In the genomic region with DNA sequence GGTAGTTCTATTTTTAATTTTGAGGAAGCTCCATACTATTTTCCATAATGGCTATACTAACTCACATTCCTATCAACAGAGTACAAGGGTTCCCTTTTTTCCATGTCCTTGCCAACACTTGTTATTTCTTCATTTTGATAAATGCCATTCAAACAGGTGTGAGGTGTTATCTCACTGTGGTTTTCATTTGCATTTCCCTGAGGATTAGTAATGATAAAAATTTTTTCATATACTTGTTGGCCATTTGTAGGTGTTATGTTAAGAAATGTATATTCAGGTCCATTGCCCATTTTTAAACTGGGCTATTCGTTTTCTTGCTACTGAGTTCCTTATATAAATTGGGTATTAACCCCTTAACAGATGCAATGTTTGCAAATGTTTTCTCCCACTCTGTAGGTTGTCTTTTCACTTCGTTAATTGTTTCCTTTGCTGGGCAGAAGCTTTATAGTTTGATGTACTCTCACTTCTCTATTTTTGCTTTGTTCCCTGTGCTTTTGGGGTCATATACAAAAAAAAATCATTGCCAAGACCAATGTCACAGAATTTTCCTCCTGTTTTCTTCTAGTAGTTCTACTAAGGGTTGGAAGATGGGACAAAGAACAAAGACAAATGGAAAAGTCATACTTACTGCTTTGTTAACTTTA, we compare ENCODE assay signal across 20 cellular contexts. TPM values are rescaled to one million over a fixed set of nuclear protein-coding genes. Genes with fewer than 3 reads are reported as not detected.
DNase-seq lines count a peak whose midpoint lies in the region; ATAC-seq, FAIRE-seq and TF ChIP-seq lines count a peak whose summit lies in the region.
"Had no signal": no experiment of that assay in that cellular context is flagged by ENCODE, and none has a peak within 500 bp of the region (broad histone marks: within the 10 kb centered on the region; RNA-seq: fewer than 3 reads in every experiment).

No MANE protein-coding gene starts in this region.

- H3K4me1 Mint-ChIP-seq in activated B cell treated with CpG ODN at 0.5 μM for 24 hours, result peaks cover 24% of the 10 kb centered on the region

- H3K36me3 ChIP-seq in DOHH2 (ENCODE audit: control insufficient read depth, low read length), result peaks cover 39% of the 10 kb centered on the region
- no peaks in the 10 kb centered on the region for H3K36me3 ChIP-seq in mesendoderm (ENCODE audit: control insufficient read depth, insufficient read depth, low read length)

- peak; percentile 66 for FAIRE-seq in GM18507 (lab: Jason Lieb, UNC)
- FAIRE-seq: H1 had no signal

- ATAC-seq in activated B cell treated with CpG ODN at 0.5 μM for 24 hours (ENCODE audit: low read depth), result peak; percentile 65

- H3K9me2 ChIP-seq in DOHH2 (replicated peaks; ENCODE audit: control insufficient read depth, low read length), result no peaks in the 10 kb centered on the region

- CTCF ChIA-PET in activated B cell treated with CpG ODN at 0.5 μM for 24 hours (lab: Charles Lee), result no interaction called here

- H3K9me3 Mint-ChIP-seq in activated B cell treated with CpG ODN at 0.5 μM for 24 hours, result no peaks in the 10 kb centered on the region
- H3K9me3 Mint-ChIP-seq: CD4-positive, alpha-beta memory T cell had no signal

- H3K4me3 ChIP-seq in DOHH2 (ENCODE audit: low read length) (peak overlapping the region; percentile 25; the same call in 1 of the 2 replicates), mesendoderm (ENCODE audit: low read length) (no peak overlapping the region)
- H3K4me3 ChIP-seq: MG63 had no signal

- no peak overlapping the region for H2AK5ac ChIP-seq in mesendoderm (ENCODE audit: low read length)

- H3K18ac ChIP-seq in mesendoderm (ENCODE audit: low read length), result no peak overlapping the region

- no peak overlapping the region for H3K9ac ChIP-seq in mesendoderm (ENCODE audit: low read length)
- H3K9ac ChIP-seq: KMS-11 had no signal

- H4K5ac ChIP-seq in mesendoderm (ENCODE audit: low read length), result no peak overlapping the region

- H3K27me3 Mint-ChIP-seq in activated B cell treated with CpG ODN at 0.5 μM for 24 hours, result no peaks in the 10 kb centered on the region
- H3K27me3 Mint-ChIP-seq: CD4-positive, alpha-beta memory T cell had no signal

- no peak overlapping the region for H3K23ac ChIP-seq in mesendoderm (ENCODE audit: low read length)

- no peak overlapping the region for H2BK15ac ChIP-seq in mesendoderm (replicated peaks; ENCODE audit: low read depth)

- peak overlapping the region; percentile 38 for H3K27ac Mint-ChIP-seq in activated B cell treated with CpG ODN at 0.5 μM for 24 hours

- no peaks in the 10 kb centered on the region for H3K79me2 ChIP-seq in DOHH2 (ENCODE audit: control insufficient read depth, low read length)
- H3K79me2 ChIP-seq in mesendoderm (ENCODE audit: control insufficient read depth, insufficient read depth, low read length), result no peaks in the 10 kb centered on the region

- H3F3A ChIP-seq in DOHH2 (ENCODE audit: control insufficient read depth, insufficient read depth), result peaks cover 10% of the 10 kb centered on the region

- H3K9me3 ChIP-seq in DOHH2 (ENCODE audit: control insufficient read depth, insufficient read depth, low read length), result no peaks in the 10 kb centered on the region
- H3K9me3 ChIP-seq: BE2C, MG63 had no signal

- no peaks in the 10 kb centered on the region for H3K79me1 ChIP-seq in mesendoderm (ENCODE audit: low read length)

- H3K27me3 ChIP-seq in DOHH2 (ENCODE audit: control insufficient read depth, low read length), result no peaks in the 10 kb centered on the region
- no peaks in the 10 kb centered on the region for H3K27me3 ChIP-seq in mesendoderm (ENCODE audit: insufficient read depth, low read length, poor library complexity)
- H3K27me3 ChIP-seq: BE2C, MG63 had no signal

- no peak overlapping the region for H3K4ac ChIP-seq in mesendoderm (ENCODE audit: low read depth, low read length)

- H3K4me1 ChIP-seq in DOHH2 (ENCODE audit: control insufficient read depth, low read length) (peaks cover 22% of the 10 kb centered on the region), mesendoderm (ENCODE audit: control insufficient read depth, low read depth, low read length) (no peaks in the 10 kb centered on the region)
- H3K4me1 ChIP-seq: BE2C had no signal

- H3K36me3 Mint-ChIP-seq in activated B cell treated with CpG ODN at 0.5 μM for 24 hours (ENCODE audit: low read depth), result peaks cover 75% of the 10 kb centered on the region

- no CpG with 5 or more reads among the region's 2 CpGs for WGBS in mesendoderm (ENCODE audit: extremely low coverage, insufficient coverage, low lambda C conversion rate)

- TF ChIP-seq POLR2A in erythroblast (IDR thresholded peaks at IDR 0.05; ENCODE audit: low read length), result no peak

- H2BK120ac ChIP-seq in mesendoderm (ENCODE audit: low read depth, low read length), result no peak overlapping the region

- no peak for TF ChIP-seq CTCF in DOHH2 (IDR thresholded peaks at IDR 0.05; ENCODE audit: low read depth, low read length, poor library complexity, severe bottlenecking)
- TF ChIP-seq CTCF in activated B cell treated with CpG ODN at 0.5 μM for 24 hours (IDR thresholded peaks at IDR 0.05), result no peak

- peak overlapping the region; percentile 57 for H3K4me2 ChIP-seq in DOHH2 (ENCODE audit: low read length)
- H3K4me2 ChIP-seq in mesendoderm (ENCODE audit: low read length), result no peak overlapping the region
- H3K4me2 ChIP-seq: KMS-11 had no signal

- H4K20me1 ChIP-seq in DOHH2 (ENCODE audit: control insufficient read depth, insufficient read depth, low read depth, low read length), result no peaks in the 10 kb centered on the region

- no peak overlapping the region for H3K56ac ChIP-seq in mesendoderm (ENCODE audit: low read length)

- H2BK5ac ChIP-seq in mesendoderm (ENCODE audit: low read length), result no peak overlapping the region

- H3K4me3 Mint-ChIP-seq in activated B cell treated with CpG ODN at 0.5 μM for 24 hours, result peak overlapping the region; percentile 16
- H3K4me3 Mint-ChIP-seq: CD4-positive, alpha-beta memory T cell had no signal

- H4K8ac ChIP-seq in mesendoderm (ENCODE audit: low read depth, low read length), result no peak overlapping the region

- intact Hi-C loops in activated B cell treated with CpG ODN at 0.5 μM for 24 hours (cut with micrococcal nuclease), result no loop called here

- H3K27ac ChIP-seq in DOHH2 (ENCODE audit: low read depth, low read length), result peak overlapping the region; percentile 68
- H3K27ac ChIP-seq in mesendoderm (ENCODE audit: low read depth, low read length), result no peak overlapping the region
- H3K27ac ChIP-seq: KMS-11 had no signal

- DNase-seq in GM18507 (ENCODE audit: extremely low spot score, insufficient read length, low read depth) (no peak), NOMO-1 (lab: John Stamatoyannopoulos, UW; ENCODE audit: unreplicated experiment in 2 of 2) (peak; percentile 45 to 73), activated B cell treated with CpG ODN at 0.5 μM for 24 hours (no peak), kidney tubule cell (ENCODE audit: low spot score) (no peak), erythroblast (lab: John Stamatoyannopoulos, UW) (no peak), GF-D8 (lab: John Stamatoyannopoulos, UW) (no peak), mesendoderm (no peak)
- DNase-seq: BE2C; Calu3; CD4-positive, alpha-beta memory T cell; DMS53; MG63; NCI-H1417; NCI-H1930; NCI-H2171; NCI-H446; NCI-H69 had no signal

- POLR2A ChIA-PET in activated B cell treated with CpG ODN at 0.5 μM for 24 hours (lab: Charles Lee), result interaction anchor here (2.6 kb wide), 1 partner anchor 54 kb away, joined by 7 read pairs; a partner anchor contains a TSS

RNA-seq across cellular contexts. Expression of a gene that starts 11.0 kb away (rescaled TPM):
- total RNA-seq in activated B cell treated with CpG ODN at 0.5 μM for 24 hours, result 86.1 and 102 TPM in 2 replicates
- polyA plus RNA-seq in mesendoderm (2013, experiment 1 of 2), result 17.0 TPM
- 17.9 TPM for polyA plus RNA-seq in mesendoderm (2013, experiment 2 of 2)

RNA-seq across cellular contexts. Expression of a gene that starts 53.9 kb away (rescaled TPM):
- total RNA-seq in activated B cell treated with CpG ODN at 0.5 μM for 24 hours, result 59.9 and 72.2 TPM in 2 replicates
- 8.0 TPM for polyA plus RNA-seq in mesendoderm (2013, experiment 1 of 2)
- 7.7 TPM for polyA plus RNA-seq in mesendoderm (2013, experiment 2 of 2)

RNA-seq across cellular contexts. Expression of a gene that starts 54.2 kb away (rescaled TPM):
- total RNA-seq in activated B cell treated with CpG ODN at 0.5 μM for 24 hours, result 45.4 and 52.6 TPM in 2 replicates
- polyA plus RNA-seq in mesendoderm (2013, experiment 1 of 2), result 38.7 TPM
- polyA plus RNA-seq in mesendoderm (2013, experiment 2 of 2), result 38.5 TPM

Comparison
In these comparisons a context has a peak if more than half of its experiments do, and no peak if none do; other contexts are left out.
1. DNase-seq: peak in NOMO-1 (2 of 2); none in GM18507 (single experiment), activated B cell treated with CpG ODN at 0.5 μM for 24 hours (single experiment), kidney tubule cell (single experiment), erythroblast (0 of 2), GF-D8 (single experiment) and mesendoderm (single experiment).